Comparison of ENCODE assay signal across 1 cellular context in genomic region chr12:110339184-110339952, GRCh38.
TF ChIP-seq lines count a peak whose summit lies in the region.

No MANE protein-coding gene starts in this region.

TF ChIP-seq in IMR-90, 13 proteins besides CTCF, POLR2A, EP300 and RAD21 (continued from another document):
- no peak for TF ChIP-seq USF2 (IDR thresholded peaks at IDR 0.05; ENCODE audit: low read depth, low read length)
- no peak for TF ChIP-seq MAFK (IDR thresholded peaks at IDR 0.05; ENCODE audit: low read depth, low read length)
- no peak for TF ChIP-seq SMC3 (IDR thresholded peaks at IDR 0.05; ENCODE audit: low read depth, low read length)
- TF ChIP-seq MAZ (IDR thresholded peaks at IDR 0.05; ENCODE audit: borderline replicate concordance, low read depth, low read length) = no peak
- no peak for TF ChIP-seq CEBPB (IDR thresholded peaks at IDR 0.05; ENCODE audit: low read depth, low read length)
- TF ChIP-seq ELK1 (IDR thresholded peaks at IDR 0.05; ENCODE audit: borderline replicate concordance, low read depth, low read length) = no peak
- no peak for TF ChIP-seq MXI1 (IDR thresholded peaks at IDR 0.05; ENCODE audit: borderline replicate concordance, low read depth, low read length)
- no peak for TF ChIP-seq BHLHE40 (IDR thresholded peaks at IDR 0.05; ENCODE audit: low read depth, low read length)
- no peak for TF ChIP-seq RCOR1 (IDR thresholded peaks at IDR 0.05; ENCODE audit: insufficient replicate concordance, low read length)
- no peak for TF ChIP-seq FOS (IDR thresholded peaks at IDR 0.05; ENCODE audit: low read depth, low read length)
- TF ChIP-seq CHD1 (IDR thresholded peaks at IDR 0.05; ENCODE audit: low read depth, low read length) = no peak
- no peak for TF ChIP-seq NFE2L2 (IDR thresholded peaks at IDR 0.05; ENCODE audit: low read depth, low read length)
